ENCODE assay signal across 32 cellular contexts in the genomic region with DNA sequence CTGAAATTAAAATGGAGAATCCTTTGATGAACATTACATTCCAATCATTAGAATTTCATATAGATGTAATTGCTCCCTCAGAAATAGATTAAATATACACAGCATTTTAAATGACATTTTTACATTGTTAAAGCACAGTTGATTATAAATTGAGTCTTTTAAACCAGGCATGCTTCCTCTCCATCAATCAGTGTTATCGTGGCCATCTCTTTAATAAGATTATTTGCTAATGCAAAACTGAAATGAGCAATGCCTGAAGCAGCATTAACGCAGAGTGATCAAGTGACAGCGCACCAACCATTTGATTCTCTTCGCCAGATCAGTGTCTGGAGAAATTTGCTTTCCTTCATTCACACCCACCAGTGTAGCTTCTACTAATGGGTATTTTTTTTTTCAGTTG.
DNase-seq lines count a peak whose midpoint lies in the region; ATAC-seq and TF ChIP-seq lines count a peak whose summit lies in the region.
"Had no signal": no experiment of that assay in that cellular context is flagged by ENCODE, and none has a peak within 500 bp of the region (broad histone marks: within the 10 kb centered on the region; RNA-seq: fewer than 3 reads in every experiment).

No MANE protein-coding gene starts in this region.

- no peak overlapping the region for H3K4me2 ChIP-seq in SK-N-SH
- H3K4me2 ChIP-seq: A549; BLaER1; BLaER1 treated with 17β-estradiol and CSF1 and Interleukin-3, amounts not matched to agents 10 nM and 100 nM had no signal

- ATAC-seq in SK-N-SH treated with all-trans-retinoic acid at 6 μM for 48 hours = no peak
- ATAC-seq: A549; CD8-positive, alpha-beta T cell had no signal

- WGBS in SK-N-SH (ENCODE audit: low lambda C conversion rate) = 6% methylated on average over 4 of the region's 4 CpGs
- WGBS in thyroid gland, 2 donors = 94 to 96% methylated on average over 4 of the region's 4 CpGs

- H3K36me3 ChIP-seq in BE2C (no peaks in the 10 kb centered on the region), SK-N-SH (replicated peaks in 1 of 2; ENCODE audit: control insufficient read depth in 1 of 2, insufficient read depth in 2 of 2, low read length in 1 of 2) (no peaks in the 10 kb centered on the region), thyroid gland (no peaks in the 10 kb centered on the region)
- H3K36me3 ChIP-seq: BLaER1; BLaER1 treated with 17β-estradiol and CSF1 and Interleukin-3, amounts not matched to agents 10 nM and 100 nM had no signal

- no peaks in the 10 kb centered on the region for H4K20me1 ChIP-seq in SK-N-SH (ENCODE audit: insufficient read depth)
- H4K20me1 ChIP-seq: BLaER1; BLaER1 treated with 17β-estradiol and CSF1 and Interleukin-3, amounts not matched to agents 10 nM and 100 nM had no signal

- CTCF ChIA-PET in SK-N-SH (lab: Yijun Ruan, JAX) = no interaction called here

- no peak; the same call in 1 of the 2 replicates for TF ChIP-seq RAD21 in SK-N-SH (IDR thresholded peaks at IDR 0.05; ENCODE audit: low read length)

- H3K4me3 ChIP-seq in BE2C (ENCODE audit: low read depth, low read length) (no peak overlapping the region), SK-N-SH (ENCODE audit: low read depth in 2 of 2, low read length in 1 of 2) (no peak overlapping the region), thyroid gland (replicated peaks in 1 of 3) (no peak overlapping the region)
- H3K4me3 ChIP-seq: A549; BLaER1; BLaER1 treated with 17β-estradiol and CSF1 and Interleukin-3, amounts not matched to agents 10 nM and 100 nM had no signal

- H3F3A ChIP-seq in SK-N-SH (replicated peaks; ENCODE audit: insufficient read depth) = no peaks in the 10 kb centered on the region

- DNase-seq in NCI-H82 (lab: John Stamatoyannopoulos, UW) (peak; percentile 59), NCI-H82 treated with DMSO at 0.1 percent for 48 hours (lab: John Stamatoyannopoulos, UW; ENCODE audit: unreplicated experiment) (no peak), BE2C (peak; percentile 44), SK-N-SH (peak; percentile 6), GM19240 (ENCODE audit: insufficient read length, low spot score) (no peak), caudate nucleus (lab: John Stamatoyannopoulos, UW) (no peak), thyroid gland (no peak)
- DNase-seq: 8988T; ACHN; AML-193; C1 segment of cervical spinal cord; Caco-2; Calu3; CD4-positive, alpha-beta memory T cell; CD4-positive, alpha-beta T cell; CD4-positive, CD25-positive, alpha-beta regulatory T cell; CD8-positive, alpha-beta memory T cell; CD8-positive, alpha-beta T cell; COR-L47; DMS 273 treated with DMSO at 0.1 percent for 48 hours; DMS153; DMS53; DMS79; DMS79 treated with DMSO at 0.1 percent for 48 hours; DND-41; EL had no signal

- TF ChIP-seq CTCF in BE2C (IDR thresholded peaks at IDR 0.05; ENCODE audit: low read depth, low read length) (no peak), SK-N-SH (IDR thresholded peaks at IDR 0.05) (no peak), thyroid gland (IDR thresholded peaks at IDR 0.05) (no peak)

- no peak overlapping the region for H3K9ac ChIP-seq in SK-N-SH
- H3K9ac ChIP-seq: BLaER1; BLaER1 treated with 17β-estradiol and CSF1 and Interleukin-3, amounts not matched to agents 10 nM and 100 nM had no signal

- no peak for TF ChIP-seq POLR2A in thyroid gland (IDR thresholded peaks at IDR 0.05)

- peak in 1 of 2 experiments; percentile 87; a peak in 2 of 4 replicates for TF ChIP-seq EP300 in SK-N-SH (IDR thresholded peaks at IDR 0.05; ENCODE audit: borderline replicate concordance in 1 of 2, low read depth in 1 of 2, low read length in 1 of 2)

- no peaks in the 10 kb centered on the region for H3K79me2 ChIP-seq in SK-N-SH (ENCODE audit: insufficient read depth)

- H3K27ac ChIP-seq in SK-N-SH (ENCODE audit: low read depth in 2 of 2, low read length in 1 of 2) (no peak overlapping the region), caudate nucleus (ENCODE audit: low read depth, low read length) (no peak overlapping the region), thyroid gland (no peak overlapping the region)
- H3K27ac ChIP-seq: 22Rv1; A549; BLaER1; BLaER1 treated with 17β-estradiol and CSF1 and Interleukin-3, amounts not matched to agents 10 nM and 100 nM; C4-2B had no signal

- no peak overlapping the region for H2AFZ ChIP-seq in SK-N-SH (ENCODE audit: low read depth)

- POLR2A ChIA-PET in SK-N-SH (lab: Yijun Ruan, JAX) = no interaction called here

- no peaks in the 10 kb centered on the region for H3K27me3 ChIP-seq in BE2C
- no peaks in the 10 kb centered on the region for H3K27me3 ChIP-seq in SK-N-SH (ENCODE audit: insufficient read depth)
- H3K27me3 ChIP-seq in thyroid gland = no peaks in the 10 kb centered on the region
- H3K27me3 ChIP-seq: BLaER1; BLaER1 treated with 17β-estradiol and CSF1 and Interleukin-3, amounts not matched to agents 10 nM and 100 nM had no signal

- H3K9me3 ChIP-seq in BE2C (no peaks in the 10 kb centered on the region), SK-N-SH (no peaks in the 10 kb centered on the region), thyroid gland (no peaks in the 10 kb centered on the region)
- H3K9me3 ChIP-seq: A549; BLaER1; BLaER1 treated with 17β-estradiol and CSF1 and Interleukin-3, amounts not matched to agents 10 nM and 100 nM; Caco-2 had no signal

- H3K9me2 ChIP-seq in SK-N-SH = no peaks in the 10 kb centered on the region

- intact Hi-C loops in thyroid gland (cut with DNase I) = no loop called here

- peaks cover 8% of the 10 kb centered on the region for H3K4me1 ChIP-seq in BE2C
- H3K4me1 ChIP-seq in SK-N-SH (ENCODE audit: control insufficient read depth in 1 of 2, insufficient read depth in 2 of 2, low read depth in 1 of 2, low read length in 1 of 2) = peaks cover 0 to 2% of the 10 kb centered on the region in 2 experiments; a peak in 1 of 4 replicates
- no peaks in the 10 kb centered on the region for H3K4me1 ChIP-seq in thyroid gland
- H3K4me1 ChIP-seq: A549, BLaER1, Caco-2 had no signal

TF ChIP-seq in SK-N-SH, 30 proteins besides CTCF, POLR2A, EP300 and RAD21:
- peak; percentile 52 for TF ChIP-seq CHD2 (IDR thresholded peaks at IDR 0.05; ENCODE audit: low read length, partially characterized antibody)
- TF ChIP-seq EZH2phosphoT487 (IDR thresholded peaks at IDR 0.05; ENCODE audit: borderline replicate concordance, low read depth) = no peak
- peak; percentile 30 for TF ChIP-seq RCOR1 (IDR thresholded peaks at IDR 0.05; ENCODE audit: low read length)

TF ChIP-seq in SK-N-SH treated with all-trans-retinoic acid at 6 μM for 48 hours, 23 proteins besides CTCF, POLR2A, EP300 and RAD21 (continues in another document):
- TF ChIP-seq TCF4 (CRISPR knock-in tag; IDR thresholded peaks at IDR 0.05; ENCODE audit: borderline replicate concordance) = no peak; the same call in 1 of the 2 replicates
- TF ChIP-seq, protein P1, sequence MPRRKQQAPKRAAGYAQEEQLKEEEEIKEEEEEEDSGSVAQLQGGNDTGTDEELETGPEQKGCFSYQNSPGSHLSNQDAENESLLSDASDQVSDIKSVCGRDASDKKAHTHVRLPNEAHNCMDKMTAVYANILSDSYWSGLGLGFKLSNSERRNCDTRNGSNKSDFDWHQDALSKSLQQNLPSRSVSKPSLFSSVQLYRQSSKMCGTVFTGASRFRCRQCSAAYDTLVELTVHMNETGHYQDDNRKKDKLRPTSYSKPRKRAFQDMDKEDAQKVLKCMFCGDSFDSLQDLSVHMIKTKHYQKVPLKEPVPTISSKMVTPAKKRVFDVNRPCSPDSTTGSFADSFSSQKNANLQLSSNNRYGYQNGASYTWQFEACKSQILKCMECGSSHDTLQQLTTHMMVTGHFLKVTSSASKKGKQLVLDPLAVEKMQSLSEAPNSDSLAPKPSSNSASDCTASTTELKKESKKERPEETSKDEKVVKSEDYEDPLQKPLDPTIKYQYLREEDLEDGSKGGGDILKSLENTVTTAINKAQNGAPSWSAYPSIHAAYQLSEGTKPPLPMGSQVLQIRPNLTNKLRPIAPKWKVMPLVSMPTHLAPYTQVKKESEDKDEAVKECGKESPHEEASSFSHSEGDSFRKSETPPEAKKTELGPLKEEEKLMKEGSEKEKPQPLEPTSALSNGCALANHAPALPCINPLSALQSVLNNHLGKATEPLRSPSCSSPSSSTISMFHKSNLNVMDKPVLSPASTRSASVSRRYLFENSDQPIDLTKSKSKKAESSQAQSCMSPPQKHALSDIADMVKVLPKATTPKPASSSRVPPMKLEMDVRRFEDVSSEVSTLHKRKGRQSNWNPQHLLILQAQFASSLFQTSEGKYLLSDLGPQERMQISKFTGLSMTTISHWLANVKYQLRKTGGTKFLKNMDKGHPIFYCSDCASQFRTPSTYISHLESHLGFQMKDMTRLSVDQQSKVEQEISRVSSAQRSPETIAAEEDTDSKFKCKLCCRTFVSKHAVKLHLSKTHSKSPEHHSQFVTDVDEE (CRISPR knock-in tag; IDR thresholded peaks at IDR 0.05) = no peak
- no peak for TF ChIP-seq BACH2 (CRISPR knock-in tag; IDR thresholded peaks at IDR 0.05; ENCODE audit: borderline replicate concordance)
- TF ChIP-seq SNAI2 (CRISPR knock-in tag; IDR thresholded peaks at IDR 0.05) = no peak
- peak; percentile 96 for TF ChIP-seq ISL1 (CRISPR knock-in tag; IDR thresholded peaks at IDR 0.05)
- no peak for TF ChIP-seq CSDC2 (CRISPR knock-in tag; IDR thresholded peaks at IDR 0.05)
- 0 out of 2 replicates have a peak, but pooled peaks have one; percentile 57 for TF ChIP-seq GLIS3 (CRISPR knock-in tag; IDR thresholded peaks at IDR 0.05)
- TF ChIP-seq ZFP30 (CRISPR knock-in tag; IDR thresholded peaks at IDR 0.05) = no peak
- TF ChIP-seq OSR1 (CRISPR knock-in tag; IDR thresholded peaks at IDR 0.05) = no peak
- TF ChIP-seq, protein P2, sequence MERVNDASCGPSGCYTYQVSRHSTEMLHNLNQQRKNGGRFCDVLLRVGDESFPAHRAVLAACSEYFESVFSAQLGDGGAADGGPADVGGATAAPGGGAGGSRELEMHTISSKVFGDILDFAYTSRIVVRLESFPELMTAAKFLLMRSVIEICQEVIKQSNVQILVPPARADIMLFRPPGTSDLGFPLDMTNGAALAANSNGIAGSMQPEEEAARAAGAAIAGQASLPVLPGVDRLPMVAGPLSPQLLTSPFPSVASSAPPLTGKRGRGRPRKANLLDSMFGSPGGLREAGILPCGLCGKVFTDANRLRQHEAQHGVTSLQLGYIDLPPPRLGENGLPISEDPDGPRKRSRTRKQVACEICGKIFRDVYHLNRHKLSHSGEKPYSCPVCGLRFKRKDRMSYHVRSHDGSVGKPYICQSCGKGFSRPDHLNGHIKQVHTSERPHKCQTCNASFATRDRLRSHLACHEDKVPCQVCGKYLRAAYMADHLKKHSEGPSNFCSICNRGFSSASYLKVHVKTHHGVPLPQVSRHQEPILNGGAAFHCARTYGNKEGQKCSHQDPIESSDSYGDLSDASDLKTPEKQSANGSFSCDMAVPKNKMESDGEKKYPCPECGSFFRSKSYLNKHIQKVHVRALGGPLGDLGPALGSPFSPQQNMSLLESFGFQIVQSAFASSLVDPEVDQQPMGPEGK (CRISPR knock-in tag; IDR thresholded peaks at IDR 0.05; ENCODE audit: borderline replicate concordance) = no peak
- no peak for TF ChIP-seq ZNF565 (CRISPR knock-in tag; conservative IDR thresholded peaks at IDR 0.05; ENCODE audit: low read depth)
- TF ChIP-seq ZC3H10 (CRISPR knock-in tag; IDR thresholded peaks at IDR 0.05) = no peak
- TF ChIP-seq RARB (CRISPR knock-in tag; IDR thresholded peaks at IDR 0.05) = no peak
- no peak for TF ChIP-seq TOX (CRISPR knock-in tag; IDR thresholded peaks at IDR 0.05; ENCODE audit: borderline replicate concordance)
- no peak for TF ChIP-seq PPARA (CRISPR knock-in tag; IDR thresholded peaks at IDR 0.05; ENCODE audit: borderline replicate concordance)

Comparison
In these comparisons a context has a peak if more than half of its experiments do, and no peak if none do; other contexts are left out.
1. DNase-seq: peak in NCI-H82 (single experiment), BE2C (single experiment) and SK-N-SH (single experiment); none in NCI-H82 treated with DMSO at 0.1 percent for 48 hours (single experiment), GM19240 (single experiment), caudate nucleus (0 of 61) and thyroid gland (0 of 2).